ENCODE assay signal across 26 cellular contexts in genomic region chr22:39797528-39798147, GRCh38.
DNase-seq lines count a peak whose midpoint lies in the region; ATAC-seq, FAIRE-seq and TF ChIP-seq lines count a peak whose summit lies in the region.
"Had no signal": no experiment of that assay in that cellular context is flagged by ENCODE, and none has a peak within 500 bp of the region (broad histone marks: within the 10 kb centered on the region; RNA-seq: fewer than 3 reads in every experiment).

No MANE protein-coding gene starts in this region.

- H3K9me3 Mint-ChIP-seq in memory B cell = peaks cover 21% of the 10 kb centered on the region
- peaks cover 22% of the 10 kb centered on the region for H3K9me3 Mint-ChIP-seq in activated naive CD8-positive, alpha-beta T cell treated with anti-CD3 and anti-CD28 coated beads for 36 hours

- H3K79me2 ChIP-seq in K562 (ENCODE audit: control insufficient read depth, insufficient read depth, low read length) = no peaks in the 10 kb centered on the region

- H3K9me3 ChIP-seq in K562 (replicated peaks; ENCODE audit: control insufficient read depth, insufficient read depth, low read depth, low read length) (peaks cover 11% of the 10 kb centered on the region), A673 (ENCODE audit: low read depth, low read length, poor library complexity, severe bottlenecking) (peaks cover 16% of the 10 kb centered on the region)
- H3K9me3 ChIP-seq: BE2C had no signal

- intact Hi-C loops in K562 (cut with micrococcal nuclease) = no loop called here
- intact Hi-C loops in A673 (cut with micrococcal nuclease; ENCODE audit: unreplicated experiment) = no loop called here

- no peaks in the 10 kb centered on the region for H3K27me3 ChIP-seq in K562 (ENCODE audit: control insufficient read depth in 2 of 2, insufficient read depth in 2 of 2, low read length in 2 of 2)
- H3K27me3 ChIP-seq in A673 (replicated peaks; ENCODE audit: insufficient read depth, low read depth, low read length, poor library complexity) = peaks cover 18% of the 10 kb centered on the region
- H3K27me3 ChIP-seq: BLaER1 had no signal

- H3K9ac ChIP-seq in K562 (ENCODE audit: insufficient read depth in 1 of 2, low read depth in 2 of 2, low read length in 2 of 2) = no peak overlapping the region
- H3K9ac ChIP-seq: BLaER1 had no signal

- no peak for TF ChIP-seq RAD21 in K562 (CRISPR knock-in tag; conservative IDR thresholded peaks at IDR 0.05 in 1 of 2, IDR thresholded peaks at IDR 0.05 in 1 of 2)

- no peaks in the 10 kb centered on the region for H3K9me1 ChIP-seq in K562 (ENCODE audit: control insufficient read depth, insufficient read depth, low read length)

- BruUV-seq in K562 (replicated peaks; lab: Mats Ljungman, UMichigan) = no TSS peak
- no TSS peak for BruUV-seq in A673 (replicated peaks; lab: Mats Ljungman, UMichigan)

- H3K4me1 ChIP-seq in K562 (replicated peaks in 1 of 2; ENCODE audit: control insufficient read depth in 2 of 2, insufficient read depth in 2 of 2, low read length in 2 of 2) (peaks cover 0 to 12% of the 10 kb centered on the region in 2 experiments; a peak in 2 of 5 replicates), A673 (ENCODE audit: insufficient read depth, low read length, poor library complexity, severe bottlenecking) (no peaks in the 10 kb centered on the region)
- H3K4me1 ChIP-seq: A549, BE2C, BLaER1 had no signal

- TF ChIP-seq CTCF in K562 (IDR thresholded peaks at IDR 0.05 in 2 of 3, conservative IDR thresholded peaks at IDR 0.05 in 1 of 3; ENCODE audit: insufficient read depth in 2 of 3, low read depth in 1 of 3, low read length in 3 of 3) (no peak), A673 (conservative IDR thresholded peaks at IDR 0.05; ENCODE audit: low read depth, low read length) (no peak)

- H3K4me3 Mint-ChIP-seq in memory B cell = no peak overlapping the region
- no peak overlapping the region for H3K4me3 Mint-ChIP-seq in activated naive CD8-positive, alpha-beta T cell treated with anti-CD3 and anti-CD28 coated beads for 36 hours
- H3K4me3 Mint-ChIP-seq: CD14-positive monocyte; CD4-positive, alpha-beta memory T cell; CD4-positive, CD25-positive, alpha-beta regulatory T cell; CD8-positive, alpha-beta memory T cell had no signal

- peaks cover 2% of the 10 kb centered on the region for H3K27me3 Mint-ChIP-seq in memory B cell
- H3K27me3 Mint-ChIP-seq in activated naive CD8-positive, alpha-beta T cell treated with anti-CD3 and anti-CD28 coated beads for 36 hours = no peaks in the 10 kb centered on the region

- no peak overlapping the region for H3K4me2 ChIP-seq in K562 (ENCODE audit: insufficient read depth, low read length)
- H3K4me2 ChIP-seq: A549, BLaER1 had no signal

- no peak overlapping the region for H2AFZ ChIP-seq in K562 (ENCODE audit: low read depth, low read length)

- no peak for TF ChIP-seq EP300 in K562 (IDR thresholded peaks at IDR 0.05; ENCODE audit: low read length)

- FAIRE-seq in K562 (lab: Jason Lieb, UNC) = no peak
- FAIRE-seq: A549, GM12878, GM12892, GM19239 had no signal

- no peaks in the 10 kb centered on the region for H3K4me1 Mint-ChIP-seq in memory B cell
- H3K4me1 Mint-ChIP-seq in activated naive CD8-positive, alpha-beta T cell treated with anti-CD3 and anti-CD28 coated beads for 36 hours = no peaks in the 10 kb centered on the region
- H3K4me1 Mint-ChIP-seq: CD14-positive monocyte; CD4-positive, alpha-beta memory T cell; CD4-positive, CD25-positive, alpha-beta regulatory T cell; CD8-positive, alpha-beta memory T cell had no signal

- DNase-seq in DMS53 (lab: John Stamatoyannopoulos, UW) (peak; percentile 11), DMS53 treated with DMSO at 0.1 percent for 48 hours (lab: John Stamatoyannopoulos, UW; ENCODE audit: unreplicated experiment) (no peak), K562 (ENCODE audit: extremely low read depth in 1 of 4, low spot score in 3 of 4) (no peak), memory B cell (ENCODE audit: low spot score in 2 of 2) (no peak), A673 (ENCODE audit: low spot score) (no peak)
- DNase-seq in activated naive CD8-positive, alpha-beta T cell treated with anti-CD3 and anti-CD28 coated beads for 36 hours = no peak
- DNase-seq: ACHN; BE2C; C1 segment of cervical spinal cord; CD4-positive, alpha-beta memory T cell; CD4-positive, CD25-positive, alpha-beta regulatory T cell; CD8-positive, alpha-beta memory T cell; COR-L47; DMS 273 treated with DMSO at 0.1 percent for 48 hours; DMS153; DMS79; DND-41; EL; GDM1 had no signal

- no peak overlapping the region for H3K4me3 ChIP-seq in K562
- no peak overlapping the region for H3K4me3 ChIP-seq in A673 (ENCODE audit: low read depth, low read length, poor library complexity, severe bottlenecking)
- H3K4me3 ChIP-seq: A549, BLaER1, GM12878 had no signal

- CTCF ChIA-PET in K562 (lab: Yijun Ruan, JAX; ENCODE audit: low intra/inter-chr PET ratio) = no interaction called here
- CTCF ChIA-PET in A673 (lab: Charles Lee) = no interaction called here

- in situ Hi-C loops in K562 (cut with MboI) = no loop called here

- ATAC-seq in K562 (no peak), memory B cell (ENCODE audit: low read depth) (no peak)
- ATAC-seq: A549, GM12878 had no signal

- TF ChIP-seq POLR2A in K562 (conservative IDR thresholded peaks at IDR 0.05) = no peak

- peak overlapping the region; percentile 19 for H3K27ac Mint-ChIP-seq in memory B cell
- H3K27ac Mint-ChIP-seq in activated naive CD8-positive, alpha-beta T cell treated with anti-CD3 and anti-CD28 coated beads for 36 hours = no peak overlapping the region
- H3K27ac Mint-ChIP-seq: CD14-positive monocyte; CD4-positive, CD25-positive, alpha-beta regulatory T cell; CD8-positive, alpha-beta memory T cell had no signal

- no peaks in the 10 kb centered on the region for H3K36me3 ChIP-seq in K562 (ENCODE audit: control insufficient read depth, insufficient read depth, low read length)
- no peaks in the 10 kb centered on the region for H3K36me3 ChIP-seq in A673 (ENCODE audit: insufficient read depth, low read length, poor library complexity, severe bottlenecking)
- H3K36me3 ChIP-seq: BE2C had no signal

- no peak overlapping the region for H3K27ac ChIP-seq in K562 (ENCODE audit: extremely low read depth, low read depth, low read length)
- H3K27ac ChIP-seq in A673 (ENCODE audit: low read depth, low read length, poor library complexity, severe bottlenecking) = no peak overlapping the region
- H3K27ac ChIP-seq: 22Rv1, A549, BLaER1 had no signal

- peaks cover 12% of the 10 kb centered on the region for H3K36me3 Mint-ChIP-seq in memory B cell
- H3K36me3 Mint-ChIP-seq in activated naive CD8-positive, alpha-beta T cell treated with anti-CD3 and anti-CD28 coated beads for 36 hours = peaks cover 8% of the 10 kb centered on the region
- H3K36me3 Mint-ChIP-seq: CD14-positive monocyte had no signal

- POLR2A ChIA-PET in K562 (lab: Yijun Ruan, JAX) (no interaction called here), A673 (lab: Charles Lee; ENCODE audit: low non-redundant PET) (no interaction called here)

- no peaks in the 10 kb centered on the region for H4K20me1 ChIP-seq in K562 (replicated peaks; ENCODE audit: control insufficient read depth, insufficient read depth, low read length)
- H4K20me1 ChIP-seq: BLaER1 had no signal

TF ChIP-seq in K562, 482 proteins besides CTCF, POLR2A, EP300 and RAD21:
- TF ChIP-seq ZNF280A (IDR thresholded peaks at IDR 0.05; ENCODE audit: low read depth, partially characterized antibody) (peak; percentile 36), RUNX1 (IDR thresholded peaks at IDR 0.05; ENCODE audit: low read depth) (no peak), ZFP1 (CRISPR knock-in tag; IDR thresholded peaks at IDR 0.05) (0 out of 2 replicates have a peak, but pooled peaks have one; percentile 15)
